ENCODE assay signal across 9 cellular contexts in genomic region chr15:56731571-56731970, GRCh38. TPM values are rescaled to one million over a fixed set of nuclear protein-coding genes. Genes with fewer than 3 reads are reported as not detected.
DNase-seq lines count a peak whose midpoint lies in the region; ATAC-seq and TF ChIP-seq lines count a peak whose summit lies in the region.
"Had no signal": no experiment of that assay in that cellular context is flagged by ENCODE, and none has a peak within 500 bp of the region (broad histone marks: within the 10 kb centered on the region; RNA-seq: fewer than 3 reads in every experiment).

No MANE protein-coding gene starts in this region.

- H3K79me2 ChIP-seq in osteoblast (ENCODE audit: insufficient read depth, low read length) = peaks cover 58% of the 10 kb centered on the region

- H3K27me3 Mint-ChIP-seq in dendritic cell treated with granulocyte-macrophage colony-stimulating factor and Interleukin-4, amounts not matched to agents 40 ng/mL and 50 ng/mL, for 4 days = peaks cover 5% of the 10 kb centered on the region

- intact Hi-C loops in dendritic cell treated with granulocyte-macrophage colony-stimulating factor and Interleukin-4, amounts not matched to agents 40 ng/mL and 50 ng/mL, for 4 days (cut with micrococcal nuclease) = no loop called here

- no peaks in the 10 kb centered on the region for H3K27me3 ChIP-seq in BE2C
- no peaks in the 10 kb centered on the region for H3K27me3 ChIP-seq in osteoblast (ENCODE audit: insufficient read depth, low read length)

- H3K27ac Mint-ChIP-seq in dendritic cell treated with granulocyte-macrophage colony-stimulating factor and Interleukin-4, amounts not matched to agents 40 ng/mL and 50 ng/mL, for 4 days = no peak overlapping the region

- H3K27ac ChIP-seq in osteoblast (ENCODE audit: low read depth, low read length) = peak overlapping the region; percentile 68

- H3K4me1 Mint-ChIP-seq in dendritic cell treated with granulocyte-macrophage colony-stimulating factor and Interleukin-4, amounts not matched to agents 40 ng/mL and 50 ng/mL, for 4 days (ENCODE audit: low read depth) = peaks cover 39% of the 10 kb centered on the region

- no peak overlapping the region for H2AFZ ChIP-seq in osteoblast (ENCODE audit: low read length)

- no peak for TF ChIP-seq CTCF in BE2C (IDR thresholded peaks at IDR 0.05; ENCODE audit: low read depth, low read length)
- no peak for TF ChIP-seq CTCF in LNCaP clone FGC (IDR thresholded peaks at IDR 0.05; ENCODE audit: control insufficient read depth, extremely low read depth, insufficient read depth)
- no peak for TF ChIP-seq CTCF in osteoblast (IDR thresholded peaks at IDR 0.05; ENCODE audit: extremely low read depth, low read depth, low read length)

- H4K20me1 ChIP-seq in osteoblast (ENCODE audit: insufficient read depth, low read length) = no peaks in the 10 kb centered on the region

- H3K9me3 Mint-ChIP-seq in dendritic cell treated with granulocyte-macrophage colony-stimulating factor and Interleukin-4, amounts not matched to agents 40 ng/mL and 50 ng/mL, for 4 days = no peaks in the 10 kb centered on the region

- peak overlapping the region; percentile 92 for H3K4me2 ChIP-seq in osteoblast (ENCODE audit: insufficient read depth, low read length)

- no peak for ATAC-seq in GM21619 (IDR thresholded peaks at IDR 0.05; ENCODE audit: unreplicated experiment)
- no peak for ATAC-seq in HG02759 (IDR thresholded peaks at IDR 0.05; ENCODE audit: unreplicated experiment)

- H3K9me3 ChIP-seq in BE2C (peaks cover 6% of the 10 kb centered on the region), osteoblast (ENCODE audit: low read depth, low read length) (no peaks in the 10 kb centered on the region)

- DNase-seq in BE2C (no peak), LNCaP clone FGC (ENCODE audit: low read depth) (no peak), osteoblast (ENCODE audit: insufficient read length, low spot score, missing footprints) (no peak), NCI-H82 treated with DMSO at 0.1 percent for 48 hours (lab: John Stamatoyannopoulos, UW; ENCODE audit: unreplicated experiment) (no peak), DMS 273 (lab: John Stamatoyannopoulos, UW; ENCODE audit: unreplicated experiment) (no peak)
- DNase-seq: stimulated activated CD4-positive, alpha-beta T cell treated with anti-CD3 and anti-CD28 coated beads, Interleukin-12 subunit alpha, Interleukin-12 subunit beta, amount 100 ng/mL, for 4 hours had no signal

- peak overlapping the region; percentile 93 for H3K4me3 ChIP-seq in BE2C (ENCODE audit: low read depth, low read length)
- peak overlapping the region; percentile 78; the same call in 1 of the 2 replicates for H3K4me3 ChIP-seq in LNCaP clone FGC (ENCODE audit: low read depth, low read length)
- peak overlapping the region; percentile 72 for H3K4me3 ChIP-seq in osteoblast (ENCODE audit: insufficient read depth, low read length)

- H3K4me1 ChIP-seq in BE2C (no peaks in the 10 kb centered on the region), osteoblast (ENCODE audit: insufficient read depth, low read length) (peaks cover 20% of the 10 kb centered on the region)

- H3K36me3 ChIP-seq in BE2C (peaks cover 4% of the 10 kb centered on the region; the same call in 1 of the 2 replicates), osteoblast (ENCODE audit: insufficient read depth, low read length) (peaks cover 3% of the 10 kb centered on the region)

- H3K4me3 Mint-ChIP-seq in dendritic cell treated with granulocyte-macrophage colony-stimulating factor and Interleukin-4, amounts not matched to agents 40 ng/mL and 50 ng/mL, for 4 days = peak overlapping the region; percentile 92

- H3K36me3 Mint-ChIP-seq in dendritic cell treated with granulocyte-macrophage colony-stimulating factor and Interleukin-4, amounts not matched to agents 40 ng/mL and 50 ng/mL, for 4 days (ENCODE audit: low read depth) = peaks cover 26% of the 10 kb centered on the region

RNA-seq across cellular contexts. Expression of gene ZNF280D, which starts 1.7 kb away (rescaled TPM):
- 6.8 TPM for polyA plus RNA-seq in BE2C (2012; ENCODE audit: insufficient read depth, insufficient read length, low read depth)
- total RNA-seq in osteoblast = 50.7 and 51.9 TPM in 2 replicates
